ENCODE assay signal across 17 cellular contexts in genomic region chr10:5942471-5942870, GRCh38. TPM values are rescaled to one million over a fixed set of nuclear protein-coding genes. Genes with fewer than 3 reads are reported as not detected.
DNase-seq lines count a peak whose midpoint lies in the region; ATAC-seq, FAIRE-seq and TF ChIP-seq lines count a peak whose summit lies in the region.
"Had no signal": no experiment of that assay in that cellular context is flagged by ENCODE, and none has a peak within 500 bp of the region (broad histone marks: within the 10 kb centered on the region; RNA-seq: fewer than 3 reads in every experiment).

No MANE protein-coding gene starts in this region.

- intact Hi-C loops in colonic mucosa (cut with DNase I) (loop anchor here (10.0 kb wide), 1 partner anchor 142 kb away; the partner anchor contains the start of gene RBM17), left ventricle myocardium superior (cut with micrococcal nuclease) (no loop called here)

- no peak for TF ChIP-seq CTCF in colonic mucosa (IDR thresholded peaks at IDR 0.05)
- TF ChIP-seq CTCF in tibial nerve (IDR thresholded peaks at IDR 0.05), result no peak

- H3K4me3 Mint-ChIP-seq in natural killer cell treated with Interleukin-12 subunit alpha and Interleukin-12 subunit beta and Interleukin-15 and Interleukin-18, amount 100 ng/mL, for 72 hours, result no peak overlapping the region
- H3K4me3 Mint-ChIP-seq: activated CD8-positive, alpha-beta T cell treated with anti-CD3 and anti-CD28 coated beads, Interleukin-2, amount 10 ng/mL, durations not matched to agents 7 days and 5 days; central memory CD8-positive, alpha-beta T cell; immature natural killer cell; stimulated activated memory B cell treated with anti-CD40 and anti-IgM and Interleukin-4, amounts not matched to agents 10 μg/mL and 1 μg/mL and 100 μg/mL, for 72 hours had no signal

- peak; percentile 32 for DNase-seq in colonic mucosa
- peak; percentile 74 for DNase-seq in left ventricle myocardium superior
- DNase-seq in natural killer cell treated with Interleukin-12 subunit alpha and Interleukin-12 subunit beta and Interleukin-15 and Interleukin-18, amount 100 ng/mL, for 72 hours (ENCODE audit: low spot score), result peak; percentile 53
- peak in 1 of 2 donors; percentile 33 for DNase-seq in tibial nerve (ENCODE audit: low spot score in 2 of 2)
- DNase-seq in DMS79 treated with DMSO at 0.1 percent for 48 hours (lab: John Stamatoyannopoulos, UW), result no peak
- DNase-seq in AG20443 (ENCODE audit: low spot score), result no peak
- DNase-seq in GM19239 (ENCODE audit: insufficient read length, low spot score), result no peak
- no peak for DNase-seq in Karpas-422
- DNase-seq: activated CD8-positive, alpha-beta T cell treated with anti-CD3 and anti-CD28 coated beads, Interleukin-2, amount 10 ng/mL, durations not matched to agents 7 days and 5 days; CD4-positive, alpha-beta memory T cell; immature natural killer cell; NCI-H510A; stimulated activated CD4-positive, alpha-beta T cell treated with anti-CD3 and anti-CD28 coated beads, Interleukin-2, amount 100 ng/mL, for 24 hours had no signal

- H3K4me1 Mint-ChIP-seq in natural killer cell treated with Interleukin-12 subunit alpha and Interleukin-12 subunit beta and Interleukin-15 and Interleukin-18, amount 100 ng/mL, for 72 hours (ENCODE audit: low read depth in 2 of 2), result peaks cover 9 to 12% of the 10 kb centered on the region in 2 donors

- no peak overlapping the region for H2AFZ ChIP-seq in Karpas-422 (ENCODE audit: low read length)

- no peak for TF ChIP-seq POLR2A in tibial nerve (IDR thresholded peaks at IDR 0.05)

- H3K9me3 ChIP-seq in colonic mucosa (no peaks in the 10 kb centered on the region), tibial nerve (no peaks in the 10 kb centered on the region), Karpas-422 (ENCODE audit: low read length) (no peaks in the 10 kb centered on the region)
- H3K9me3 ChIP-seq: pancreas had no signal

- no peak for FAIRE-seq in GM19239 (lab: Jason Lieb, UNC)
- FAIRE-seq: pancreas, RCC 7860 had no signal

- no peak overlapping the region for H3K27ac Mint-ChIP-seq in natural killer cell treated with Interleukin-12 subunit alpha and Interleukin-12 subunit beta and Interleukin-15 and Interleukin-18, amount 100 ng/mL, for 72 hours
- H3K27ac Mint-ChIP-seq: activated CD8-positive, alpha-beta T cell treated with anti-CD3 and anti-CD28 coated beads, Interleukin-2, amount 10 ng/mL, durations not matched to agents 7 days and 5 days; CD4-positive, alpha-beta memory T cell; immature natural killer cell; stimulated activated memory B cell treated with anti-CD40 and anti-IgM and Interleukin-4, amounts not matched to agents 10 μg/mL and 1 μg/mL and 100 μg/mL, for 72 hours had no signal

- H3K79me2 ChIP-seq in Karpas-422 (ENCODE audit: low read length), result no peaks in the 10 kb centered on the region

- no peaks in the 10 kb centered on the region for H3K36me3 ChIP-seq in colonic mucosa
- H3K36me3 ChIP-seq in tibial nerve, result peaks cover 0 to 17% (median 0%) of the 10 kb centered on the region in 3 donors
- H3K36me3 ChIP-seq in Karpas-422 (ENCODE audit: insufficient read depth, low read length), result no peaks in the 10 kb centered on the region

- H3K9me2 ChIP-seq in Karpas-422 (replicated peaks; ENCODE audit: insufficient read depth, low read length), result no peaks in the 10 kb centered on the region

- H3K9ac ChIP-seq in colonic mucosa (ENCODE audit: low read depth in 2 of 2, low read length in 2 of 2) (no peak overlapping the region), Karpas-422 (ENCODE audit: low read length) (no peak overlapping the region)

- H3K4me3 ChIP-seq in colonic mucosa (no peak overlapping the region), tibial nerve (no peak overlapping the region), Karpas-422 (ENCODE audit: low read length) (no peak overlapping the region)
- H3K4me3 ChIP-seq: pancreas had no signal

- H3K9me3 Mint-ChIP-seq in natural killer cell treated with Interleukin-12 subunit alpha and Interleukin-12 subunit beta and Interleukin-15 and Interleukin-18, amount 100 ng/mL, for 72 hours, result no peaks in the 10 kb centered on the region
- H3K9me3 Mint-ChIP-seq: CD4-positive, alpha-beta memory T cell; central memory CD8-positive, alpha-beta T cell; immature natural killer cell; stimulated activated memory B cell treated with anti-CD40 and anti-IgM and Interleukin-4, amounts not matched to agents 10 μg/mL and 1 μg/mL and 100 μg/mL, for 72 hours had no signal

- H3K4me2 ChIP-seq in Karpas-422 (ENCODE audit: low read depth, low read length, poor library complexity, severe bottlenecking), result no peak overlapping the region

- H3K27me3 Mint-ChIP-seq in natural killer cell treated with Interleukin-12 subunit alpha and Interleukin-12 subunit beta and Interleukin-15 and Interleukin-18, amount 100 ng/mL, for 72 hours, result no peaks in the 10 kb centered on the region
- H3K27me3 Mint-ChIP-seq: CD4-positive, alpha-beta memory T cell; stimulated activated memory B cell treated with anti-CD40 and anti-IgM and Interleukin-4, amounts not matched to agents 10 μg/mL and 1 μg/mL and 100 μg/mL, for 72 hours had no signal

- H3K27me3 ChIP-seq in colonic mucosa, result no peaks in the 10 kb centered on the region
- H3K27me3 ChIP-seq in tibial nerve, result no peaks in the 10 kb centered on the region
- no peaks in the 10 kb centered on the region for H3K27me3 ChIP-seq in Karpas-422 (ENCODE audit: low read length)
- H3K27me3 ChIP-seq: pancreas had no signal

- TF ChIP-seq EP300 in tibial nerve (IDR thresholded peaks at IDR 0.05), result peak in 1 of 2 donors; percentile 47

- peaks cover 15% of the 10 kb centered on the region for H3K36me3 Mint-ChIP-seq in natural killer cell treated with Interleukin-12 subunit alpha and Interleukin-12 subunit beta and Interleukin-15 and Interleukin-18, amount 100 ng/mL, for 72 hours

- H3K27ac ChIP-seq in colonic mucosa (peak overlapping the region; percentile 22), tibial nerve (peak overlapping the region in 3 of 4 donors; percentile 37 to 70 (median 40)), Karpas-422 (ENCODE audit: low read length) (no peak overlapping the region)

- 70 to 72% methylated on average over 16 of the region's 16 CpGs for WGBS in tibial nerve, 2 donors

- ATAC-seq in left ventricle myocardium superior, result peak; percentile 43
- ATAC-seq in natural killer cell treated with Interleukin-12 subunit alpha and Interleukin-12 subunit beta and Interleukin-15 and Interleukin-18, amount 100 ng/mL, for 72 hours, result no peak
- ATAC-seq: activated CD8-positive, alpha-beta T cell treated with anti-CD3 and anti-CD28 coated beads, Interleukin-2, amount 10 ng/mL, durations not matched to agents 7 days and 5 days had no signal

- H4K20me1 ChIP-seq in Karpas-422 (ENCODE audit: insufficient read depth, low read depth, low read length), result no peaks in the 10 kb centered on the region

- H3K4me1 ChIP-seq in colonic mucosa, result no peaks in the 10 kb centered on the region
- H3K4me1 ChIP-seq in tibial nerve, result peaks cover 0 to 34% (median 7%) of the 10 kb centered on the region in 4 donors
- H3K4me1 ChIP-seq in Karpas-422 (ENCODE audit: low read length), result no peaks in the 10 kb centered on the region

RNA-seq across cellular contexts. Expression of gene IL15RA, which starts 34.9 kb away (rescaled TPM):
- total RNA-seq in colonic mucosa (10 to 100 TPM; 11.5 to 16.0 TPM), left ventricle myocardium superior (7.0 TPM), tibial nerve (10 to 100 TPM in 2 of 4 donors, 1 to 10 TPM in 2; 9.0 to 18.6 (median 12.6) TPM)
- 100 to 1,000 TPM in 1 of 2 donors, 10 to 100 TPM in 1; 56.7 to 125 TPM for total RNA-seq in natural killer cell treated with Interleukin-12 subunit alpha and Interleukin-12 subunit beta and Interleukin-15 and Interleukin-18, amount 100 ng/mL, for 72 hours
- not detected in 2 replicates for total RNA-seq in Karpas-422 (2014; rRNA removed; shearing (Covaris generic); ENCODE audit: low replicate concordance)

RNA-seq across cellular contexts. Expression of gene FBH1, which starts 52.4 kb away (rescaled TPM):
- 10 to 100 TPM; 67.7 to 87.5 TPM for total RNA-seq in colonic mucosa
- total RNA-seq in left ventricle myocardium superior, result 78.7 TPM
- 10 to 100 TPM; 65.3 to 99.9 TPM for total RNA-seq in natural killer cell treated with Interleukin-12 subunit alpha and Interleukin-12 subunit beta and Interleukin-15 and Interleukin-18, amount 100 ng/mL, for 72 hours
- 100 to 1,000 TPM in 2 of 4 donors, 10 to 100 TPM in 2; 64.0 to 109 (median 96.6) TPM for total RNA-seq in tibial nerve
- 61.9 and 90.1 TPM in 2 replicates for total RNA-seq in Karpas-422 (2014; rRNA removed; shearing (Covaris generic); ENCODE audit: low replicate concordance)

RNA-seq across cellular contexts. Expression of gene ANKRD16, which starts 52.8 kb away (rescaled TPM):
- total RNA-seq in colonic mucosa (1 to 10 TPM; 5.5 to 8.1 TPM), left ventricle myocardium superior (3.8 TPM), tibial nerve (10 to 100 TPM; 20.5 to 24.0 (median 21.2) TPM)
- 1 to 10 TPM; 4.1 to 7.6 TPM for total RNA-seq in natural killer cell treated with Interleukin-12 subunit alpha and Interleukin-12 subunit beta and Interleukin-15 and Interleukin-18, amount 100 ng/mL, for 72 hours
- total RNA-seq in Karpas-422 (2014; rRNA removed; shearing (Covaris generic); ENCODE audit: low replicate concordance), result 12.8 and 29.5 TPM in 2 replicates

Comparison
In these comparisons a context has a peak if more than half of its experiments do, and no peak if none do; other contexts are left out.
1. DNase-seq: peak in colonic mucosa (single experiment), left ventricle myocardium superior (single experiment) and natural killer cell treated with Interleukin-12 subunit alpha and Interleukin-12 subunit beta and Interleukin-15 and Interleukin-18, amount 100 ng/mL, for 72 hours (single experiment); none in DMS79 treated with DMSO at 0.1 percent for 48 hours (single experiment), AG20443 (single experiment), GM19239 (single experiment) and Karpas-422 (single experiment).